1 cellular context compared by ENCODE assay signal in genomic region chr7:13890793-13891192, GRCh38.
TF ChIP-seq lines count a peak whose summit lies in the region.

No MANE protein-coding gene starts in this region.

TF ChIP-seq in HEK293T, 16 proteins besides CTCF, POLR2A, EP300 and RAD21 (continued from another document):
- no peak for TF ChIP-seq FOXM1 (IDR thresholded peaks at IDR 0.05; ENCODE audit: borderline replicate concordance)
